In the genomic region with DNA sequence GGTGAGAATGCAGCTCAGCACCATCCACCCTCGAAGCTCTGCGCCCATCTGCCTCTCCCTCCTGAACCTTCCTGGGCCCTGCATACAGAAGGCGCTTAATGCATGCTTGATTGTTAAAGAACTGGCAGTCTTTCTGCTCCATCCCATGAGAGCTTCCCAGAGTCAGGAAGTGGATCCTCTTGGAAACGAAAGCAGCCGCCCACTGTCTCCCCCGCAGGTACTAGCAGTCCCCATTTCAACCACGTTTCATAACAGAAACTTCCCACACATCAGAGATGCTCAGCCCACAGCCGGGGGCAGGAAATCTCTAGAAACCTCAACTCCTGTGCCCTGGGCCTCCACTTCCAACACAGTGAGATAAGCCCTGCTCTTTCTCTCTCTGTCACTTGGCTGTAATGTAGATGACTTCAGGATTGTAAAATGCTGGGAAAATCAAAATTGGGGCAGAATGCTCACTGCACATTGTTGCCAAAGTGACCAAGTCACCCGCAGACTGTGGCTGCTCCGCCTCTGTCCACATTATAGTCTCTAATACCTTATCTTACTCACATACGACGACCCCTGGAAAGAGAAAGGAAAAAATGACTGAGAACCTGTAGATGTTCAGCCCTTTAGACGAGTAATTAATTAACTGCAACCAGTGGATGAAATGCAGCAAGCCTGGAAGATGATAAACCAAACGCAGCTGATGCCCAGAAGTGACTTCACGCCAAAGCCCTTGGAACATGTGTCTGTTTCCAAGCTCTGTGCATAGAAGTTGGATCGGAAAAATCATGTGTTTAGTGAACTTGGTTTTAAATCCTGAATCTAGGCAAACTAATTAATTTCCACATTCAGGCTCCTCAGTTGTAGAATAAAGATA, we compare ENCODE assay signal across 10 cellular contexts. TPM values are rescaled to one million over a fixed set of nuclear protein-coding genes. Genes with fewer than 3 reads are reported as not detected.
A peak's percentile ranks its signal among the peaks of the same experiment; 100 is the strongest.
DNase-seq lines count a peak whose midpoint lies in the region; ATAC-seq, FAIRE-seq and TF ChIP-seq lines count a peak whose summit lies in the region.
"Had no signal": no experiment of that assay in that cellular context is flagged by ENCODE, and none has a peak within 500 bp of the region (broad histone marks: within the 10 kb centered on the region; RNA-seq: fewer than 3 reads in every experiment).

No MANE protein-coding gene starts in this region.

- H3K4me3 ChIP-seq in astrocyte (ENCODE audit: insufficient read depth, low read depth, low read length), result no peak overlapping the region

- H3K9me3 Mint-ChIP-seq in astrocyte (ENCODE audit: unreplicated experiment), result no peaks in the 10 kb centered on the region

- H3K4me2 ChIP-seq in astrocyte (ENCODE audit: low read length), result peak overlapping the region; percentile 31

- H4K20me1 ChIP-seq in astrocyte (ENCODE audit: insufficient read depth, low read length), result peaks cover 25% of the 10 kb centered on the region

- peaks cover 2% of the 10 kb centered on the region for H3K27me3 Mint-ChIP-seq in astrocyte (ENCODE audit: low read depth, unreplicated experiment)

- no peak overlapping the region for H3K9ac ChIP-seq in astrocyte (ENCODE audit: low read length)

- peak; percentile 42 for ATAC-seq in HG02885 (IDR thresholded peaks at IDR 0.05; ENCODE audit: poor library complexity, unreplicated experiment)
- no peak for ATAC-seq in GM21786 (IDR thresholded peaks at IDR 0.05; ENCODE audit: unreplicated experiment)
- ATAC-seq in GM18505 (IDR thresholded peaks at IDR 0.05; ENCODE audit: unreplicated experiment), result no peak

- H3K9me3 ChIP-seq in astrocyte (ENCODE audit: insufficient read depth, low read depth, low read length), result no peaks in the 10 kb centered on the region

- peak overlapping the region; percentile 14 for H3K27ac Mint-ChIP-seq in astrocyte (ENCODE audit: unreplicated experiment)

- H3K4me1 Mint-ChIP-seq in astrocyte (ENCODE audit: low read depth, unreplicated experiment), result peaks cover 38% of the 10 kb centered on the region

- H3K4me3 Mint-ChIP-seq in astrocyte (ENCODE audit: unreplicated experiment), result peak overlapping the region; percentile 22

- H3K36me3 ChIP-seq in astrocyte (ENCODE audit: insufficient read depth, low read length), result no peaks in the 10 kb centered on the region

- FAIRE-seq in GM12891 (lab: Jason Lieb, UNC) (peak; percentile 55), astrocyte (lab: Jason Lieb, UNC) (no peak)

- H3K27ac ChIP-seq in astrocyte (ENCODE audit: low read depth, low read length), result no peak overlapping the region

- no peaks in the 10 kb centered on the region for H3K27me3 ChIP-seq in astrocyte (ENCODE audit: insufficient read depth, low read length)

- DNase-seq in GM12891 (ENCODE audit: insufficient read length, low spot score) (no peak), astrocyte (ENCODE audit: low read depth) (peak; percentile 55), occipital lobe (lab: John Stamatoyannopoulos, UW) (peak; percentile 50), DMS 273 (lab: John Stamatoyannopoulos, UW; ENCODE audit: unreplicated experiment) (no peak), activated gamma-delta T cell (lab: John Stamatoyannopoulos, UW) (no peak)
- DNase-seq: amniotic stem cell, naive B cell had no signal

- TF ChIP-seq CTCF in astrocyte (IDR thresholded peaks at IDR 0.05; ENCODE audit: insufficient read depth, low read depth, low read length), result no peak

- peaks cover 18% of the 10 kb centered on the region for H3K36me3 Mint-ChIP-seq in astrocyte (ENCODE audit: low read depth, unreplicated experiment)
- H3K36me3 Mint-ChIP-seq: naive B cell had no signal

- no peaks in the 10 kb centered on the region for H3K79me2 ChIP-seq in astrocyte (ENCODE audit: insufficient read depth, low read length)

- TF ChIP-seq POLR2A in GM12891 (IDR thresholded peaks at IDR 0.05; ENCODE audit: low read depth, low read length) (no peak), GM18505 (IDR thresholded peaks at IDR 0.05; ENCODE audit: borderline replicate concordance, extremely low read depth, insufficient read depth, insufficient read length) (no peak)

- H3K4me1 ChIP-seq in astrocyte (ENCODE audit: insufficient read depth, low read length), result peaks cover 18% of the 10 kb centered on the region

- no peak overlapping the region for H2AFZ ChIP-seq in astrocyte (ENCODE audit: low read depth, low read length)

TF ChIP-seq in GM12891, 5 proteins besides CTCF, POLR2A, EP300 and RAD21:
- TF ChIP-seq TAF1 (IDR thresholded peaks at IDR 0.05; ENCODE audit: low read depth, low read length) (no peak), POU2F2 (IDR thresholded peaks at IDR 0.05; ENCODE audit: low read depth, low read length) (no peak), PAX5 (IDR thresholded peaks at IDR 0.05; ENCODE audit: insufficient read depth, low read length, severe bottlenecking) (no peak), SPI1 (IDR thresholded peaks at IDR 0.05; ENCODE audit: low read depth, low read length) (peak; percentile 17; the same call in 1 of the 2 replicates), POLR2AphosphoS5 (IDR thresholded peaks at IDR 0.05; ENCODE audit: low read depth, low read length) (no peak)

RNA-seq across cellular contexts. Expression of gene GSDME, which starts 28.5 kb away (rescaled TPM):
- polyA plus RNA-seq in GM12891 (2012; ENCODE audit: low read depth, missing spikeins), result 122 TPM
- total RNA-seq in astrocyte (25.0 and 27.7 TPM in 2 replicates), occipital lobe (38.2 TPM)

Comparison
In these comparisons a context has a peak if more than half of its experiments do, and no peak if none do; other contexts are left out.
1. DNase-seq: peak in astrocyte (single experiment) and occipital lobe (single experiment); none in GM12891 (single experiment), DMS 273 (single experiment) and activated gamma-delta T cell (single experiment).